17 cellular contexts compared by ENCODE assay signal in genomic region chr7:80699656-80700318, GRCh38.
DNase-seq lines count a peak whose midpoint lies in the region; ATAC-seq and TF ChIP-seq lines count a peak whose summit lies in the region.
"Had no signal": no experiment of that assay in that cellular context is flagged by ENCODE, and none has a peak within 500 bp of the region (broad histone marks: within the 10 kb centered on the region; RNA-seq: fewer than 3 reads in every experiment).

No MANE protein-coding gene starts in this region.

- no peaks in the 10 kb centered on the region for H3K36me3 ChIP-seq in left ventricle myocardium inferior
- no peaks in the 10 kb centered on the region for H3K36me3 ChIP-seq in adipocyte (ENCODE audit: control insufficient read depth, insufficient read depth, low read length, severe bottlenecking)
- no peaks in the 10 kb centered on the region for H3K36me3 ChIP-seq in left lung
- H3K36me3 ChIP-seq in aorta (ENCODE audit: control insufficient read depth in 1 of 2, insufficient read depth in 2 of 2, low read length in 1 of 2), result no peaks in the 10 kb centered on the region

- intact Hi-C loops in Right ventricle myocardium superior (cut with DNase I) (loop anchor here (5.0 to 10.0 kb wide), 4 partner anchors 215 to 773 kb away; partner anchors contain the start of gene SEMA3C), left ventricle myocardium inferior (cut with micrococcal nuclease) (loop anchor here (5.0 to 10.0 kb wide), 2 partner anchors 215 to 773 kb away; partner anchors contain the start of gene SEMA3C), left lung (cut with DNase I) (loop anchor here (5.0 to 10.0 kb wide), 2 partner anchors 758 to 765 kb away; no protein-coding TSS in a partner anchor), aorta (cut with DNase I) (loop anchor here (2.0 to 5.0 kb wide), 4 partner anchors 557 to 771 kb away; no protein-coding TSS in a partner anchor)

- no peaks in the 10 kb centered on the region for H3K36me3 Mint-ChIP-seq in stimulated activated effector memory CD8-positive, alpha-beta T cell treated with anti-CD3 and anti-CD28 coated beads, Interleukin-12 subunit alpha, Interleukin-12 subunit beta, amount 100 ng/mL, for 72 hours
- H3K36me3 Mint-ChIP-seq: naive thymus-derived CD8-positive, alpha-beta T cell had no signal

- H3K9ac ChIP-seq in adipocyte (ENCODE audit: low read length), result peak overlapping the region; percentile 52

- TF ChIP-seq CTCF in left ventricle myocardium inferior (IDR thresholded peaks at IDR 0.05; ENCODE audit: borderline replicate concordance) (no peak), left lung (IDR thresholded peaks at IDR 0.05) (no peak)

- H3K4me1 Mint-ChIP-seq in stimulated activated effector memory CD8-positive, alpha-beta T cell treated with anti-CD3 and anti-CD28 coated beads, Interleukin-12 subunit alpha, Interleukin-12 subunit beta, amount 100 ng/mL, for 72 hours, result no peaks in the 10 kb centered on the region
- H3K4me1 Mint-ChIP-seq: naive thymus-derived CD8-positive, alpha-beta T cell had no signal

- H3K9me3 Mint-ChIP-seq in stimulated activated effector memory CD8-positive, alpha-beta T cell treated with anti-CD3 and anti-CD28 coated beads, Interleukin-12 subunit alpha, Interleukin-12 subunit beta, amount 100 ng/mL, for 72 hours, result peaks cover 9% of the 10 kb centered on the region
- H3K9me3 Mint-ChIP-seq: naive thymus-derived CD8-positive, alpha-beta T cell; stimulated activated naive CD8-positive, alpha-beta T cell treated with anti-CD3 and anti-CD28 coated beads, Interleukin-15, Interleukin-2, amounts not matched to agents 100 ng/mL and 50 ng/mL, for 24 hours had no signal

- H3K4me3 ChIP-seq in left ventricle myocardium inferior (no peak overlapping the region), adipocyte (ENCODE audit: low read length) (no peak overlapping the region), left lung (no peak overlapping the region), aorta (ENCODE audit: low read length in 2 of 2) (no peak overlapping the region)

- H3K4me3 Mint-ChIP-seq in stimulated activated effector memory CD8-positive, alpha-beta T cell treated with anti-CD3 and anti-CD28 coated beads, Interleukin-12 subunit alpha, Interleukin-12 subunit beta, amount 100 ng/mL, for 72 hours, result no peak overlapping the region
- H3K4me3 Mint-ChIP-seq: naive thymus-derived CD8-positive, alpha-beta T cell; stimulated activated naive CD8-positive, alpha-beta T cell treated with anti-CD3 and anti-CD28 coated beads, Interleukin-15, Interleukin-2, amounts not matched to agents 100 ng/mL and 50 ng/mL, for 24 hours had no signal

- peak; percentile 58 for ATAC-seq in Right ventricle myocardium superior (ENCODE audit: poor library complexity)
- ATAC-seq in left lung, result peak; percentile 85
- ATAC-seq in aorta (ENCODE audit: low FRiP score), result peak; percentile 45
- no peak for ATAC-seq in GM19452 (IDR thresholded peaks at IDR 0.05; ENCODE audit: unreplicated experiment)
- ATAC-seq in stimulated activated effector memory CD8-positive, alpha-beta T cell treated with anti-CD3 and anti-CD28 coated beads, Interleukin-12 subunit alpha, Interleukin-12 subunit beta, amount 100 ng/mL, for 72 hours, result no peak
- ATAC-seq: naive thymus-derived CD8-positive, alpha-beta T cell had no signal

- H3K27me3 ChIP-seq in left ventricle myocardium inferior (ENCODE audit: low read depth), result no peaks in the 10 kb centered on the region
- no peaks in the 10 kb centered on the region for H3K27me3 ChIP-seq in adipocyte (replicated peaks; ENCODE audit: control insufficient read depth, insufficient read depth, low read length)
- H3K27me3 ChIP-seq in left lung, result peaks cover 0 to 6% of the 10 kb centered on the region in 2 donors
- H3K27me3 ChIP-seq in aorta (ENCODE audit: control insufficient read depth in 1 of 2, insufficient read depth in 2 of 2, low read length in 1 of 2), result no peaks in the 10 kb centered on the region

- 21 to 25% methylated on average over 4 of the region's 4 CpGs for WGBS in aorta, 2 donors

- H3K9me3 ChIP-seq in left ventricle myocardium inferior (replicated peaks), result peaks cover 4% of the 10 kb centered on the region
- H3K9me3 ChIP-seq in adipocyte (ENCODE audit: control insufficient read depth, low read length), result peaks cover 4% of the 10 kb centered on the region
- H3K9me3 ChIP-seq in left lung, result peaks cover 0 to 3% of the 10 kb centered on the region in 2 donors
- no peaks in the 10 kb centered on the region for H3K9me3 ChIP-seq in aorta (ENCODE audit: control insufficient read depth, low read length)

- H3K4me1 ChIP-seq in left ventricle myocardium inferior (peaks cover 10% of the 10 kb centered on the region), adipocyte (ENCODE audit: control insufficient read depth, insufficient read depth, low read length) (peaks cover 25% of the 10 kb centered on the region), left lung (peaks cover 7 to 14% of the 10 kb centered on the region in 2 donors), aorta (ENCODE audit: control insufficient read depth in 1 of 2, insufficient read depth in 2 of 2, low read length in 2 of 2) (peaks cover 0 to 2% of the 10 kb centered on the region in 2 donors)

- no peak overlapping the region for H3K27ac Mint-ChIP-seq in stimulated activated effector memory CD8-positive, alpha-beta T cell treated with anti-CD3 and anti-CD28 coated beads, Interleukin-12 subunit alpha, Interleukin-12 subunit beta, amount 100 ng/mL, for 72 hours
- H3K27ac Mint-ChIP-seq: naive thymus-derived CD8-positive, alpha-beta T cell; stimulated activated naive CD8-positive, alpha-beta T cell treated with anti-CD3 and anti-CD28 coated beads, Interleukin-15, Interleukin-2, amounts not matched to agents 100 ng/mL and 50 ng/mL, for 24 hours had no signal

- DNase-seq in Right ventricle myocardium superior, result no peak
- DNase-seq in left ventricle myocardium inferior, result no peak
- peak; percentile 50 for DNase-seq in adipocyte (ENCODE audit: low read depth)
- DNase-seq in left lung, result no peak
- no peak for DNase-seq in aorta
- DNase-seq in occipital lobe (lab: John Stamatoyannopoulos, UW), result no peak
- no peak for DNase-seq in stimulated activated effector memory CD8-positive, alpha-beta T cell treated with anti-CD3 and anti-CD28 coated beads, Interleukin-12 subunit alpha, Interleukin-12 subunit beta, amount 100 ng/mL, for 72 hours (ENCODE audit: low spot score in 2 of 2)
- DNase-seq: activated CD8-positive, alpha-beta memory T cell treated with anti-CD3 and anti-CD28 coated beads for 24 hours; activated gamma-delta T cell treated with Interleukin-2 at 50 U/mL for 16 hours; Calu3; glutamatergic neuron; kidney; SIG-M5 had no signal

- H3K27ac ChIP-seq in left ventricle myocardium inferior (replicated peaks) (no peak overlapping the region), left lung (peak overlapping the region in 1 of 2 donors; percentile 25), aorta (ENCODE audit: low read depth in 1 of 2, low read length in 2 of 2) (no peak overlapping the region)
- H3K27ac ChIP-seq: VCaP had no signal

Comparison
In these comparisons a context has a peak if more than half of its experiments do, and no peak if none do; other contexts are left out.
1. ATAC-seq: peak in Right ventricle myocardium superior (single experiment), left lung (single experiment) and aorta (single experiment); none in GM19452 (single experiment) and stimulated activated effector memory CD8-positive, alpha-beta T cell treated with anti-CD3 and anti-CD28 coated beads, Interleukin-12 subunit alpha, Interleukin-12 subunit beta, amount 100 ng/mL, for 72 hours (single experiment).